Comparison of ENCODE assay signal across 8 cellular contexts in genomic region chr19:52856540-52857377, GRCh38. TPM values are rescaled to one million over a fixed set of nuclear protein-coding genes. Genes with fewer than 3 reads are reported as not detected.
A peak's percentile ranks its signal among the peaks of the same experiment; 100 is the strongest.
DNase-seq lines count a peak whose midpoint lies in the region; ATAC-seq and TF ChIP-seq lines count a peak whose summit lies in the region.
"Not testable (repeated sequence)": the region's sequence is repeated elsewhere in the genome, so short reads cannot be mapped to it uniquely, and the experiment has no call there.

No MANE protein-coding gene starts in this region.

- POLR2A ChIA-PET in activated CD8-positive, alpha-beta T cell treated with anti-CD3 and anti-CD28 coated beads, Interleukin-2, amount 10 ng/mL, durations not matched to agents 7 days and 5 days (lab: Charles Lee), result not testable (repeated sequence)

- H3K4me3 Mint-ChIP-seq in activated CD8-positive, alpha-beta T cell treated with anti-CD3 and anti-CD28 coated beads, Interleukin-2, amount 10 ng/mL, durations not matched to agents 7 days and 5 days, result peak overlapping the region; percentile 94
- peak overlapping the region; percentile 85 for H3K4me3 Mint-ChIP-seq in dendritic cell treated with granulocyte-macrophage colony-stimulating factor and Interleukin-4, amounts not matched to agents 40 ng/mL and 50 ng/mL, for 4 days

- H3K9ac ChIP-seq in iPS-20b (ENCODE audit: low read depth, low read length), result peak overlapping the region; percentile 76; the same call in 1 of the 2 replicates

- H3K4me1 Mint-ChIP-seq in activated CD8-positive, alpha-beta T cell treated with anti-CD3 and anti-CD28 coated beads, Interleukin-2, amount 10 ng/mL, durations not matched to agents 7 days and 5 days (ENCODE audit: low read depth), result peaks cover 18% of the 10 kb centered on the region
- peaks cover 27% of the 10 kb centered on the region for H3K4me1 Mint-ChIP-seq in dendritic cell treated with granulocyte-macrophage colony-stimulating factor and Interleukin-4, amounts not matched to agents 40 ng/mL and 50 ng/mL, for 4 days (ENCODE audit: low read depth)

- not testable (repeated sequence) for H3K36me3 ChIP-seq in GM06990 (ENCODE audit: control insufficient read depth, insufficient read depth, low read length); urinary bladder (ENCODE audit: insufficient read depth)
- H3K36me3 ChIP-seq in iPS-20b (ENCODE audit: insufficient read depth, low read depth, low read length), result peaks cover 23% of the 10 kb centered on the region

- peak overlapping the region; percentile 89 for H3K27ac Mint-ChIP-seq in activated CD8-positive, alpha-beta T cell treated with anti-CD3 and anti-CD28 coated beads, Interleukin-2, amount 10 ng/mL, durations not matched to agents 7 days and 5 days
- peak overlapping the region; percentile 86 for H3K27ac Mint-ChIP-seq in dendritic cell treated with granulocyte-macrophage colony-stimulating factor and Interleukin-4, amounts not matched to agents 40 ng/mL and 50 ng/mL, for 4 days

- intact Hi-C loops in dendritic cell treated with granulocyte-macrophage colony-stimulating factor and Interleukin-4, amounts not matched to agents 40 ng/mL and 50 ng/mL, for 4 days (cut with micrococcal nuclease), result not testable (repeated sequence)

- not testable (repeated sequence) for H3K9me3 ChIP-seq in iPS-20b (ENCODE audit: insufficient read depth, low read depth, low read length)

- not testable (repeated sequence) for H3K27me3 Mint-ChIP-seq in activated CD8-positive, alpha-beta T cell treated with anti-CD3 and anti-CD28 coated beads, Interleukin-2, amount 10 ng/mL, durations not matched to agents 7 days and 5 days (ENCODE audit: low read depth); dendritic cell treated with granulocyte-macrophage colony-stimulating factor and Interleukin-4, amounts not matched to agents 40 ng/mL and 50 ng/mL, for 4 days

- H3K27ac ChIP-seq in iPS-20b (ENCODE audit: low read length); urinary bladder (ENCODE audit: low read depth): not testable (repeated sequence)

- ATAC-seq in HG02678 (IDR thresholded peaks at IDR 0.05; ENCODE audit: unreplicated experiment) (peak; percentile 28), omental fat pad (ENCODE audit: low FRiP score) (peak; percentile 31)
- ATAC-seq in activated CD8-positive, alpha-beta T cell treated with anti-CD3 and anti-CD28 coated beads, Interleukin-2, amount 10 ng/mL, durations not matched to agents 7 days and 5 days, result peak; percentile 5

- not testable (repeated sequence) for TF ChIP-seq CTCF in GM06990 (IDR thresholded peaks at IDR 0.05; ENCODE audit: insufficient read depth, low read length, poor library complexity, severe bottlenecking); omental fat pad (IDR thresholded peaks at IDR 0.05)

- not testable (repeated sequence) for H3K9me3 Mint-ChIP-seq in activated CD8-positive, alpha-beta T cell treated with anti-CD3 and anti-CD28 coated beads, Interleukin-2, amount 10 ng/mL, durations not matched to agents 7 days and 5 days (ENCODE audit: insufficient read depth)
- peaks cover 30% of the 10 kb centered on the region for H3K9me3 Mint-ChIP-seq in dendritic cell treated with granulocyte-macrophage colony-stimulating factor and Interleukin-4, amounts not matched to agents 40 ng/mL and 50 ng/mL, for 4 days

- not testable (repeated sequence) for DNase-seq in GM06990 (ENCODE audit: extremely low read depth, insufficient read length); activated CD8-positive, alpha-beta T cell treated with anti-CD3 and anti-CD28 coated beads, Interleukin-2, amount 10 ng/mL, durations not matched to agents 7 days and 5 days; omental fat pad (ENCODE audit: low spot score)
- DNase-seq in NCI-H1417 (lab: John Stamatoyannopoulos, UW), result peak in 2 of 3 experiments; percentile 11 to 13

- CTCF ChIA-PET in activated CD8-positive, alpha-beta T cell treated with anti-CD3 and anti-CD28 coated beads, Interleukin-2, amount 10 ng/mL, durations not matched to agents 7 days and 5 days (lab: Charles Lee), result not testable (repeated sequence)

- H3K4me3 ChIP-seq in GM06990 (replicated peaks; ENCODE audit: low read depth, low read length) (peak overlapping the region; percentile 81), iPS-20b (ENCODE audit: low read length) (peak overlapping the region; percentile 91), urinary bladder (ENCODE audit: low read depth, low read length) (peak overlapping the region; percentile 58)

- under 1% methylated on average over 22 of the region's 31 CpGs for WGBS in urinary bladder

- H3K36me3 Mint-ChIP-seq in activated CD8-positive, alpha-beta T cell treated with anti-CD3 and anti-CD28 coated beads, Interleukin-2, amount 10 ng/mL, durations not matched to agents 7 days and 5 days (ENCODE audit: low read depth), result peaks cover 44% of the 10 kb centered on the region
- peaks cover 54% of the 10 kb centered on the region for H3K36me3 Mint-ChIP-seq in dendritic cell treated with granulocyte-macrophage colony-stimulating factor and Interleukin-4, amounts not matched to agents 40 ng/mL and 50 ng/mL, for 4 days (ENCODE audit: low read depth)

- not testable (repeated sequence) for H3K4me1 ChIP-seq in iPS-20b (ENCODE audit: insufficient read depth, low read length); urinary bladder (ENCODE audit: insufficient read depth)

- H3K27me3 ChIP-seq in GM06990 (replicated peaks; ENCODE audit: control insufficient read depth, insufficient read depth, low read length); iPS-20b (ENCODE audit: insufficient read depth, low read length): not testable (repeated sequence)

RNA-seq across cellular contexts. Expression of gene ZNF468, which starts 0.7 kb away (rescaled TPM):
- 10 to 100 TPM; 21.2 to 26.7 TPM for total RNA-seq in activated CD8-positive, alpha-beta T cell treated with anti-CD3 and anti-CD28 coated beads, Interleukin-2, amount 10 ng/mL, durations not matched to agents 7 days and 5 days
- total RNA-seq in omental fat pad (10 to 100 TPM; 13.1 to 21.4 (median 16.8) TPM), urinary bladder (39.5 TPM)
- 11.2 TPM for polyA plus RNA-seq in urinary bladder

RNA-seq across cellular contexts. Expression of gene ZNF28, which starts 35.3 kb away (rescaled TPM):
- 10 to 100 TPM; 26.9 to 27.5 TPM for total RNA-seq in activated CD8-positive, alpha-beta T cell treated with anti-CD3 and anti-CD28 coated beads, Interleukin-2, amount 10 ng/mL, durations not matched to agents 7 days and 5 days
- total RNA-seq in omental fat pad (10 to 100 TPM in 2 of 4 donors, 1 to 10 TPM in 2; 8.6 to 13.1 (median 10.8) TPM), urinary bladder (33.5 TPM)
- 7.6 TPM for polyA plus RNA-seq in urinary bladder

RNA-seq across cellular contexts. Expression of gene ZNF320, which starts 40.7 kb away (rescaled TPM):
- total RNA-seq in activated CD8-positive, alpha-beta T cell treated with anti-CD3 and anti-CD28 coated beads, Interleukin-2, amount 10 ng/mL, durations not matched to agents 7 days and 5 days, result 10 to 100 TPM in 1 of 2 experiments, 1 to 10 TPM in 1; 7.9 to 10.5 TPM
- total RNA-seq in omental fat pad (10 to 100 TPM in 1 of 4 donors, 1 to 10 TPM in 3; 7.7 to 25.1 (median 8.3) TPM), urinary bladder (22.9 TPM)
- polyA plus RNA-seq in urinary bladder, result 9.7 TPM
